In the genomic region with DNA sequence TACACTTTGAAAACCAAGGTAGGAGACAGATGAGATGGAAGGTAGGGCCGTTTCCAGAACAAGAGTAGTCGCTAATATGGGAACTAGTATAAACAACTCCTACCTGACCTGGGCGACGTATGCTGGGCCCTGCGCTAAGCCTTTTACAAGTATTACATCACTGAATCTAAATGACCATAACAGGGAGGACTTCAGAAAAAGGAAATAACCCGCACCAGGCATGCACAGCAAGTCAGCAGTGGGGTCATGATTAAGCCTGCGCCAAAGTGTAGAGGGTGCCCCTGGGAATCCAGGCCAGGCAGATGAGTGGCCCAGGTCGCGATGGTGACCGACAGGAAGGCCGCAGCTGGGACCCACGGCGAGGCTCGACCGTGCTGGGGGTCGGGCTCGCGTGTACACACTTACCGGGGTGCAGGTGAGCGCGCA, we compare ENCODE assay signal across 8 cellular contexts. TPM values are rescaled to one million over a fixed set of nuclear protein-coding genes. Genes with fewer than 3 reads are reported as not detected.
DNase-seq lines count a peak whose midpoint lies in the region; ATAC-seq, FAIRE-seq and TF ChIP-seq lines count a peak whose summit lies in the region.

No MANE protein-coding gene starts in this region.

- intact Hi-C loops in tibial artery (cut with DNase I; ENCODE audit: low total_unique reads) = no loop called here

- H3K27me3 Mint-ChIP-seq in activated naive CD8-positive, alpha-beta T cell treated with anti-CD3 and anti-CD28 coated beads, Interleukin-2, amount 10 ng/mL, durations not matched to agents 7 days and 5 days = no peaks in the 10 kb centered on the region

- H3K27me3 ChIP-seq in tibial artery = no peaks in the 10 kb centered on the region

- no peak for FAIRE-seq in H54 (lab: Jason Lieb, UNC)

- peak overlapping the region; percentile 88 to 89 for H3K4me3 ChIP-seq in tibial artery

- H3K9me3 Mint-ChIP-seq in activated naive CD8-positive, alpha-beta T cell treated with anti-CD3 and anti-CD28 coated beads, Interleukin-2, amount 10 ng/mL, durations not matched to agents 7 days and 5 days = no peaks in the 10 kb centered on the region

- no peaks in the 10 kb centered on the region for H3K9me3 ChIP-seq in tibial artery

- peak overlapping the region; percentile 93 for H3K27ac Mint-ChIP-seq in activated naive CD8-positive, alpha-beta T cell treated with anti-CD3 and anti-CD28 coated beads, Interleukin-2, amount 10 ng/mL, durations not matched to agents 7 days and 5 days

- peak; percentile 50 for DNase-seq in ELF-1 (ENCODE audit: low read depth, low spot score)
- DNase-seq in HT1080 (ENCODE audit: low read depth) = peak; percentile 24
- no peak for DNase-seq in activated naive CD8-positive, alpha-beta T cell treated with anti-CD3 and anti-CD28 coated beads, Interleukin-2, amount 10 ng/mL, durations not matched to agents 7 days and 5 days
- peak; percentile 20 for DNase-seq in kidney glomerular epithelial cell (lab: John Stamatoyannopoulos, UW)
- DNase-seq in tibial artery = no peak
- DNase-seq in AG08395 (ENCODE audit: low spot score) = no peak
- no peak for DNase-seq in H54 (ENCODE audit: insufficient read length, low spot score)

- peaks cover 20 to 27% (median 21%) of the 10 kb centered on the region in 3 donors for H3K36me3 ChIP-seq in tibial artery

- peak overlapping the region; percentile 83 to 88 for H3K27ac ChIP-seq in tibial artery

- TF ChIP-seq POLR2A in H54 (IDR thresholded peaks at IDR 0.05; ENCODE audit: low read depth, low read length) = no peak

- TF ChIP-seq CTCF in tibial artery (IDR thresholded peaks at IDR 0.05) = no peak

- H3K4me3 Mint-ChIP-seq in activated naive CD8-positive, alpha-beta T cell treated with anti-CD3 and anti-CD28 coated beads, Interleukin-2, amount 10 ng/mL, durations not matched to agents 7 days and 5 days = peak overlapping the region; percentile 93

- peaks cover 21% of the 10 kb centered on the region for H3K4me1 Mint-ChIP-seq in activated naive CD8-positive, alpha-beta T cell treated with anti-CD3 and anti-CD28 coated beads, Interleukin-2, amount 10 ng/mL, durations not matched to agents 7 days and 5 days

- POLR2A ChIA-PET in activated naive CD8-positive, alpha-beta T cell treated with anti-CD3 and anti-CD28 coated beads, Interleukin-2, amount 10 ng/mL, durations not matched to agents 7 days and 5 days (lab: Charles Lee) = interaction anchor here (1.0 to 3.0 kb wide), 15 partner anchors 10 to 504 kb away, joined by 3 to 17 read pairs (median 6); a partner anchor contains a TSS

- peaks cover 0 to 19% (median 16%) of the 10 kb centered on the region in 4 donors for H3K4me1 ChIP-seq in tibial artery

- H3K36me3 Mint-ChIP-seq in activated naive CD8-positive, alpha-beta T cell treated with anti-CD3 and anti-CD28 coated beads, Interleukin-2, amount 10 ng/mL, durations not matched to agents 7 days and 5 days = peaks cover 36% of the 10 kb centered on the region

- no peak for ATAC-seq in activated naive CD8-positive, alpha-beta T cell treated with anti-CD3 and anti-CD28 coated beads, Interleukin-2, amount 10 ng/mL, durations not matched to agents 7 days and 5 days (ENCODE audit: low read depth)
- ATAC-seq in HG02970 (IDR thresholded peaks at IDR 0.05; ENCODE audit: low FRiP score, unreplicated experiment) = no peak

RNA-seq across cellular contexts. Expression of a gene that starts 0.6 kb away (rescaled TPM):
- total RNA-seq in HT1080 (2014; rRNA removed; shearing (Covaris generic)) = 41.2 and 53.8 TPM in 2 replicates
- polyA plus RNA-seq in HT1080 (2015; cell fraction: cytosol; rRNA removed) = 42.9 and 49.4 TPM in 2 replicates
- polyA plus RNA-seq in HT1080 (2015; cell fraction: nucleus; rRNA removed) = 239 and 247 TPM in 2 replicates
- 100 to 1,000 TPM; 108 to 115 TPM for total RNA-seq in activated naive CD8-positive, alpha-beta T cell treated with anti-CD3 and anti-CD28 coated beads, Interleukin-2, amount 10 ng/mL, durations not matched to agents 7 days and 5 days

RNA-seq across cellular contexts. Expression of a gene that starts 5.8 kb away (rescaled TPM):
- total RNA-seq in HT1080 (2014; rRNA removed; shearing (Covaris generic)) = 9.4 and 11.6 TPM in 2 replicates
- 5.7 and 5.8 TPM in 2 replicates for polyA plus RNA-seq in HT1080 (2015; cell fraction: cytosol; rRNA removed)
- 7.6 and 10.1 TPM in 2 replicates for polyA plus RNA-seq in HT1080 (2015; cell fraction: nucleus; rRNA removed)
- 100 to 1,000 TPM; 123 to 126 TPM for total RNA-seq in activated naive CD8-positive, alpha-beta T cell treated with anti-CD3 and anti-CD28 coated beads, Interleukin-2, amount 10 ng/mL, durations not matched to agents 7 days and 5 days

RNA-seq across cellular contexts. Expression of a gene that starts 19.4 kb away (rescaled TPM):
- 3.0 and 3.6 TPM in 2 replicates for total RNA-seq in HT1080 (2014; rRNA removed; shearing (Covaris generic))
- polyA plus RNA-seq in HT1080 (2015; cell fraction: cytosol; rRNA removed) = 4.7 and 6.7 TPM in 2 replicates
- 17.1 and 20.8 TPM in 2 replicates for polyA plus RNA-seq in HT1080 (2015; cell fraction: nucleus; rRNA removed)
- total RNA-seq in activated naive CD8-positive, alpha-beta T cell treated with anti-CD3 and anti-CD28 coated beads, Interleukin-2, amount 10 ng/mL, durations not matched to agents 7 days and 5 days = 100 to 1,000 TPM; 128 to 135 TPM

RNA-seq across cellular contexts. Expression of a gene that starts 34.9 kb away (rescaled TPM):
- 0.21 and 0.63 TPM in 2 replicates for total RNA-seq in HT1080 (2014; rRNA removed; shearing (Covaris generic))
- 0.28 and 0.80 TPM in 2 replicates for polyA plus RNA-seq in HT1080 (2015; cell fraction: cytosol; rRNA removed)
- 21.3 and 21.5 TPM in 2 replicates for polyA plus RNA-seq in HT1080 (2015; cell fraction: nucleus; rRNA removed)
- total RNA-seq in activated naive CD8-positive, alpha-beta T cell treated with anti-CD3 and anti-CD28 coated beads, Interleukin-2, amount 10 ng/mL, durations not matched to agents 7 days and 5 days = 10 to 100 TPM; 73.6 to 73.8 TPM

RNA-seq across cellular contexts. Expression of a gene that starts 44.4 kb away (rescaled TPM):
- not detected in 2 replicates for total RNA-seq in HT1080 (2014; rRNA removed; shearing (Covaris generic))
- not detected in 2 replicates for polyA plus RNA-seq in HT1080 (2015; cell fraction: cytosol; rRNA removed)
- polyA plus RNA-seq in HT1080 (2015; cell fraction: nucleus; rRNA removed) = 0.26 TPM in 1 of 2 replicates, not detected in the other
- total RNA-seq in activated naive CD8-positive, alpha-beta T cell treated with anti-CD3 and anti-CD28 coated beads, Interleukin-2, amount 10 ng/mL, durations not matched to agents 7 days and 5 days = 10 to 100 TPM; 41.3 to 46.1 TPM

Comparison
In these comparisons a context has a peak if more than half of its experiments do, and no peak if none do; other contexts are left out.
1. DNase-seq: peak in ELF-1 (single experiment), HT1080 (single experiment) and kidney glomerular epithelial cell (single experiment); none in activated naive CD8-positive, alpha-beta T cell treated with anti-CD3 and anti-CD28 coated beads, Interleukin-2, amount 10 ng/mL, durations not matched to agents 7 days and 5 days (single experiment), tibial artery (0 of 2), AG08395 (single experiment) and H54 (single experiment).
2. RNA of a gene that starts 19.4 kb away (total RNA-seq): 128 to 135 TPM in activated naive CD8-positive, alpha-beta T cell treated with anti-CD3 and anti-CD28 coated beads, Interleukin-2, amount 10 ng/mL, durations not matched to agents 7 days and 5 days; 3.0 to 3.6 TPM in HT1080; every median in the first group is over 10 times any median in the second.